In the genomic region with DNA sequence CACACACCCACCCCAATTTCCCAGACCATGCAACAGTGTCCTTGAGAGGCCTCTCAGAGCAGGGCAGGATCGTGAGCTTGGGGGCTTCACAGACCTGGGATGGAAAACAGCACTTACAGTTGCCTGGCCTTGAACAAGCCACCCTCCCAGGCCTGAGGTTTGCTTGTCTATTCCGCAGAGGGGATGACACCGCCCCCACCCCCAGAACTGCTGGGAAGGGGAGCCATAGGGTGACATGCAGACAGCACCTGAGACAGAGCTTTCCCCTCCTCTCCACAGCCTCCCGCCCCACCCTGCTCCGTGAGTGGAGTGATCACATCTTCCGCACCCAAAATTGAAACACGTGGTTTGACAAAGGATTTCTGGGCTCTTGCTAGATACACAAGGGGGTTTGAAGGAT, we compare ENCODE assay signal across 16 cellular contexts.
"Had no signal": no experiment of that assay in that cellular context is flagged by ENCODE, and none has a peak within 500 bp of the region (broad histone marks: within the 10 kb centered on the region; RNA-seq: fewer than 3 reads in every experiment).

No MANE protein-coding gene starts in this region.

- H3K4me2 ChIP-seq: hepatocyte, smooth muscle cell had no signal

- H3K27ac ChIP-seq: foreskin keratinocyte, hepatocyte, suprapubic skin, thyroid gland, uterus had no signal

- H3K9me3 Mint-ChIP-seq: naive thymus-derived CD8-positive, alpha-beta T cell; stimulated activated effector memory CD8-positive, alpha-beta T cell treated with anti-CD3 and anti-CD28 coated beads, Interleukin-12 subunit alpha, Interleukin-12 subunit beta, amount 100 ng/mL, for 72 hours; type B pancreatic cell had no signal

- H3K79me2 ChIP-seq: hepatocyte had no signal

- H3K36me3 Mint-ChIP-seq: naive thymus-derived CD8-positive, alpha-beta T cell; stimulated activated effector memory CD8-positive, alpha-beta T cell treated with anti-CD3 and anti-CD28 coated beads, Interleukin-12 subunit alpha, Interleukin-12 subunit beta, amount 100 ng/mL, for 72 hours; type B pancreatic cell had no signal

- H3K9me3 ChIP-seq: mucosa of descending colon, suprapubic skin, thyroid gland, uterus had no signal

- DNase-seq: dermis blood vessel endothelial cell; erythroblast; foreskin keratinocyte; mucosa of descending colon; naive thymus-derived CD8-positive, alpha-beta T cell; occipital lobe; stimulated activated CD4-positive, alpha-beta T cell treated with anti-CD3 and anti-CD28 coated beads, Interleukin-4, amount 100 ng/mL, for 1 hour; stimulated activated CD8-positive, alpha-beta memory T cell treated with anti-CD3 and anti-CD28 coated beads, Interleukin-4, amount 100 ng/mL, for 48 hours; stimulated activated naive CD8-positive, alpha-beta T cell treated with anti-CD3 and anti-CD28 coated beads, Interleukin-15, Interleukin-2, amounts not matched to agents 100 U/mL and 50 U/mL, for 24 hours; thyroid gland; uterus had no signal

- H3K4me3 ChIP-seq: hepatocyte, mucosa of descending colon, smooth muscle cell, suprapubic skin, thyroid gland, uterus had no signal

- H3K4me3 Mint-ChIP-seq: naive thymus-derived CD8-positive, alpha-beta T cell; stimulated activated effector memory CD8-positive, alpha-beta T cell treated with anti-CD3 and anti-CD28 coated beads, Interleukin-12 subunit alpha, Interleukin-12 subunit beta, amount 100 ng/mL, for 72 hours; type B pancreatic cell had no signal

- H3K27me3 ChIP-seq: foreskin keratinocyte, hepatocyte, suprapubic skin, thyroid gland, uterus had no signal

- H2AFZ ChIP-seq: hepatocyte had no signal

- H3K4me1 ChIP-seq: foreskin keratinocyte had no signal

- H3K27ac Mint-ChIP-seq: stimulated activated effector memory CD8-positive, alpha-beta T cell treated with anti-CD3 and anti-CD28 coated beads, Interleukin-12 subunit alpha, Interleukin-12 subunit beta, amount 100 ng/mL, for 72 hours; type B pancreatic cell had no signal

- H3K36me3 ChIP-seq: suprapubic skin, thyroid gland, uterus had no signal

- ATAC-seq: foreskin keratinocyte; mucosa of descending colon; naive thymus-derived CD8-positive, alpha-beta T cell; stimulated activated effector memory CD8-positive, alpha-beta T cell treated with anti-CD3 and anti-CD28 coated beads, Interleukin-12 subunit alpha, Interleukin-12 subunit beta, amount 100 ng/mL, for 72 hours; stimulated activated naive CD8-positive, alpha-beta T cell treated with anti-CD3 and anti-CD28 coated beads, Interleukin-15, Interleukin-2, amounts not matched to agents 100 U/mL and 50 U/mL, for 24 hours had no signal
